12 cellular contexts compared by ENCODE assay signal in the genomic region with DNA sequence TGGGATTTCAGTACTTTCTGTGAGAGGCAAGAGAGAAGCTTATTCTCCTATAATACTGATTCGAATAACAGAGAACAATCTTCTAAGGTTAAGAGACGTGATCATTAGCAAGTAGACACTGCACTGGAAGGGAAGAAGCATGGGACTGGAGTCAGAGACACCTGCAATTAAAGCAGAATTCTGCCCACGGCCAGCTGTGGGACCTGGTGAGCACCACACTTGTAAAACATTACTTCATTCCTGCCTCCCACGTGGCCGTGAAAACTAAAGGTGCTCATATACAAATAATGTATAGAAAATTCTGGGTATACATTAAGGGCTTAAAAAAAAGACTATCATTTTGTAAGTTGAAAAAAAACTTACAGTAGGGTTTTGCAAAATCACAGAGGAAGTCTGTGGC. TPM values are rescaled to one million over a fixed set of nuclear protein-coding genes. Genes with fewer than 3 reads are reported as not detected.
DNase-seq lines count a peak whose midpoint lies in the region; ATAC-seq and TF ChIP-seq lines count a peak whose summit lies in the region.
"Had no signal": no experiment of that assay in that cellular context is flagged by ENCODE, and none has a peak within 500 bp of the region (broad histone marks: within the 10 kb centered on the region; RNA-seq: fewer than 3 reads in every experiment).

No MANE protein-coding gene starts in this region.

- no peaks in the 10 kb centered on the region for H3K27me3 ChIP-seq in left ventricle myocardium inferior (ENCODE audit: low read depth)

- H3K4me1 ChIP-seq in left ventricle myocardium inferior, result peaks cover 71% of the 10 kb centered on the region

- DNase-seq in left ventricle myocardium inferior, result no peak
- DNase-seq in Right ventricle myocardium superior, result no peak
- no peak for DNase-seq in T-helper 17 cell
- DNase-seq in glutamatergic neuron, result no peak
- no peak for DNase-seq in type B pancreatic cell (ENCODE audit: extremely low spot score, unreplicated experiment)
- DNase-seq in iPS-NIHi7 (ENCODE audit: extremely low spot score), result no peak
- DNase-seq: C1 segment of cervical spinal cord; effector CD4-positive, alpha-beta T cell; mucosa of descending colon; NK-92 treated with Interleukin-12 subunit alpha and Interleukin-12 subunit beta, amount 100 ng/mL, for 24 hours had no signal

- H3K4me1 Mint-ChIP-seq in T-helper 17 cell (peaks cover 16% of the 10 kb centered on the region), glutamatergic neuron (ENCODE audit: low read depth, unreplicated experiment) (peaks cover 12% of the 10 kb centered on the region), type B pancreatic cell (ENCODE audit: unreplicated experiment) (peaks cover 12% of the 10 kb centered on the region)

- peak overlapping the region; percentile 93 for H3K4me3 Mint-ChIP-seq in T-helper 17 cell
- peak overlapping the region; percentile 49 for H3K4me3 Mint-ChIP-seq in glutamatergic neuron (ENCODE audit: unreplicated experiment)
- peak overlapping the region; percentile 52 for H3K4me3 Mint-ChIP-seq in type B pancreatic cell

- H3K27me3 Mint-ChIP-seq in T-helper 17 cell (no peaks in the 10 kb centered on the region), glutamatergic neuron (ENCODE audit: unreplicated experiment) (peaks cover 2% of the 10 kb centered on the region), type B pancreatic cell (no peaks in the 10 kb centered on the region)

- H3K9me3 Mint-ChIP-seq in glutamatergic neuron (ENCODE audit: unreplicated experiment), result peaks cover 6% of the 10 kb centered on the region
- no peaks in the 10 kb centered on the region for H3K9me3 Mint-ChIP-seq in type B pancreatic cell

- no peak for TF ChIP-seq CTCF in left ventricle myocardium inferior (IDR thresholded peaks at IDR 0.05; ENCODE audit: borderline replicate concordance)
- TF ChIP-seq CTCF in glutamatergic neuron (IDR thresholded peaks at IDR 0.05; ENCODE audit: partially characterized antibody, unreplicated experiment), result no peak
- TF ChIP-seq CTCF in type B pancreatic cell (conservative IDR thresholded peaks at IDR 0.05), result no peak

- H3K36me3 ChIP-seq in left ventricle myocardium inferior, result peaks cover 45% of the 10 kb centered on the region

- H3K36me3 Mint-ChIP-seq in T-helper 17 cell (ENCODE audit: low read depth), result peaks cover 2% of the 10 kb centered on the region
- no peaks in the 10 kb centered on the region for H3K36me3 Mint-ChIP-seq in glutamatergic neuron (ENCODE audit: unreplicated experiment)
- peaks cover 3% of the 10 kb centered on the region for H3K36me3 Mint-ChIP-seq in type B pancreatic cell

- intact Hi-C loops in left ventricle myocardium inferior (cut with micrococcal nuclease) (no loop called here), Right ventricle myocardium superior (cut with DNase I) (loop anchor here (5.0 kb wide), 1 partner anchor 348 kb away; no protein-coding TSS in a partner anchor)

- H3K9me3 ChIP-seq in left ventricle myocardium inferior (replicated peaks) (no peaks in the 10 kb centered on the region), T-helper 17 cell (ENCODE audit: control insufficient read depth, low read length, poor library complexity, severe bottlenecking) (no peaks in the 10 kb centered on the region)
- H3K9me3 ChIP-seq: mucosa of descending colon had no signal

- H3K27ac ChIP-seq in left ventricle myocardium inferior (replicated peaks), result peak overlapping the region; percentile 98

- ATAC-seq in Right ventricle myocardium superior (ENCODE audit: poor library complexity) (no peak), T-helper 17 cell (no peak), HG03565 (IDR thresholded peaks at IDR 0.05; ENCODE audit: unreplicated experiment) (no peak), GM18867 (IDR thresholded peaks at IDR 0.05; ENCODE audit: unreplicated experiment) (no peak)
- ATAC-seq: mucosa of descending colon had no signal

- H3K27ac Mint-ChIP-seq in T-helper 17 cell, result peak overlapping the region; percentile 97
- H3K27ac Mint-ChIP-seq in glutamatergic neuron (ENCODE audit: unreplicated experiment), result no peak overlapping the region
- no peak overlapping the region for H3K27ac Mint-ChIP-seq in type B pancreatic cell

- H3K4me3 ChIP-seq in left ventricle myocardium inferior, result peak overlapping the region; percentile 96
- H3K4me3 ChIP-seq: mucosa of descending colon had no signal

RNA-seq across cellular contexts. Expression of a gene that starts 2.0 kb away (rescaled TPM):
- total RNA-seq in left ventricle myocardium inferior, result 50.6 TPM
- total RNA-seq in Right ventricle myocardium superior, result 56.3 TPM
- 10 to 100 TPM; 66.0 to 91.0 TPM for total RNA-seq in T-helper 17 cell
- 58.6 TPM for total RNA-seq in glutamatergic neuron (ENCODE audit: unreplicated experiment)
- 35.7 and 50.0 TPM in 2 replicates for total RNA-seq in type B pancreatic cell (ENCODE audit: low replicate concordance)
